ENCODE assay signal across 8 cellular contexts in the genomic region with DNA sequence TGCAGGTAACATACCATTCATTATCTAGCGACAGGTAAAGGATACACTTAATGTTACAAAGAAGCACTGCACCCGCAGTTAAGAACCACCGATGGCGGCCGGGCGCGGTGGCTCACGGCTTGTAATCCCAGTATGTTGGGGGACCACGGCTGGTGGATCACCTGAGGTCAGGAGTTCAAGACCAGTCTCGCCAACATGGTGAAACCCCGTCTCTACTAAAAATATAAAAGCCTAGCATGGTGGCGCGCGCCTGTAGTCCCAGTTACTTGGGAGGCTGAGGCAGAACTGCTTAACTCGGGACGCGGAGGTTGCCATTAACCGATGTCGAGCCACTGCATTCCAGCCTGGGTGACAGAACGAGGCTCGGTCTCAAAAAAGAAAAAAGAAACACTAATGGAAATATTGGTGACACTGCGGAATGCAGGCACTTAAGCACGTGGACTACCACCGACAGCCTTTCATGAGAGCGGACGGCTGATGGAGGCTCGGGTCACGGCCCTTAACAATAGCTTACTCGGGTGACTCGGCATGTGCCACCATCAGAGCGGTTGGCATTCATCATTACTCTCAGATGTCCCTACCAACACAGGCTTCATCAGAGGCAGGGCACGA. TPM values are rescaled to one million over a fixed set of nuclear protein-coding genes. Genes with fewer than 3 reads are reported as not detected.
A peak's percentile ranks its signal among the peaks of the same experiment; 100 is the strongest.
DNase-seq lines count a peak whose midpoint lies in the region; ATAC-seq and TF ChIP-seq lines count a peak whose summit lies in the region.

No MANE protein-coding gene starts in this region.

- peak overlapping the region; percentile 90 for H3K9ac ChIP-seq in OCI-LY3 (ENCODE audit: low read length)

- intact Hi-C loops in tibial artery (cut with DNase I; ENCODE audit: low total_unique reads) = loop anchor here (5.0 to 10.0 kb wide), 2 partner anchors 40 to 158 kb away; partner anchors contain the start of gene RC3H1

- H3K36me3 ChIP-seq in OCI-LY3 (replicated peaks; ENCODE audit: low read depth, low read length) = peaks cover 57% of the 10 kb centered on the region
- H3K36me3 ChIP-seq in tibial artery = peaks cover 27 to 50% (median 49%) of the 10 kb centered on the region in 3 donors

- H3K27me3 Mint-ChIP-seq in memory B cell = no peaks in the 10 kb centered on the region

- peak overlapping the region; percentile 93 for H3K4me3 Mint-ChIP-seq in memory B cell

- H3K36me3 Mint-ChIP-seq in memory B cell = peaks cover 40% of the 10 kb centered on the region

- H3K9me3 ChIP-seq in OCI-LY3 (ENCODE audit: insufficient read depth, low read length) (no peaks in the 10 kb centered on the region), tibial artery (no peaks in the 10 kb centered on the region)

- DNase-seq in Daoy (ENCODE audit: low read depth) (peak; percentile 19), caudate nucleus (lab: John Stamatoyannopoulos, UW) (peak in 7 of 61 donors; percentile 28 to 57 (median 42)), memory B cell (ENCODE audit: low spot score in 2 of 2) (no peak), tibial artery (no peak), SIG-M5 (lab: John Stamatoyannopoulos, UW) (no peak), DMS153 (lab: John Stamatoyannopoulos, UW) (no peak)

- H3K4me3 ChIP-seq in OCI-LY3 (ENCODE audit: low read length) = peak overlapping the region; percentile 90
- peak overlapping the region; percentile 80 to 81 for H3K4me3 ChIP-seq in tibial artery

- ATAC-seq in memory B cell (ENCODE audit: low read depth) = no peak
- ATAC-seq in HG02840 (IDR thresholded peaks at IDR 0.05; ENCODE audit: low FRiP score, unreplicated experiment) = no peak

- peak overlapping the region; percentile 95 for H3K4me2 ChIP-seq in OCI-LY3 (ENCODE audit: low read length)

- H3K27me3 ChIP-seq in OCI-LY3 (ENCODE audit: low read depth, low read length) (no peaks in the 10 kb centered on the region), tibial artery (no peaks in the 10 kb centered on the region)

- peaks cover 43% of the 10 kb centered on the region for H4K20me1 ChIP-seq in OCI-LY3 (ENCODE audit: insufficient read depth, low read length)

- H2AFZ ChIP-seq in OCI-LY3 (ENCODE audit: low read depth, low read length) = no peak overlapping the region

- peaks cover 37% of the 10 kb centered on the region for H3K79me2 ChIP-seq in OCI-LY3 (ENCODE audit: low read length)

- peaks cover 61% of the 10 kb centered on the region for H3K4me1 ChIP-seq in OCI-LY3 (ENCODE audit: low read length)
- peaks cover 0 to 33% (median 9%) of the 10 kb centered on the region in 4 donors for H3K4me1 ChIP-seq in tibial artery

- H3K4me1 Mint-ChIP-seq in memory B cell = peaks cover 48% of the 10 kb centered on the region

- TF ChIP-seq CTCF in OCI-LY3 (IDR thresholded peaks at IDR 0.05; ENCODE audit: low read depth, low read length) = no peak
- no peak for TF ChIP-seq CTCF in tibial artery (IDR thresholded peaks at IDR 0.05)

- H3K27ac ChIP-seq in OCI-LY3 (ENCODE audit: low read length) (peak overlapping the region; percentile 82), caudate nucleus (ENCODE audit: low read depth, low read length) (peak overlapping the region; percentile 82), tibial artery (peak overlapping the region; percentile 94 to 95)

- no peaks in the 10 kb centered on the region for H3K9me3 Mint-ChIP-seq in memory B cell

- peak overlapping the region; percentile 92 for H3K27ac Mint-ChIP-seq in memory B cell

RNA-seq across cellular contexts. Expression of gene GAS5, which starts 0.5 kb away (rescaled TPM):
- total RNA-seq in Daoy (2014; rRNA removed; shearing (Covaris generic)) = 584 and 698 TPM in 2 replicates

RNA-seq across cellular contexts. Expression of gene ZBTB37, which starts 0.9 kb away (rescaled TPM):
- 3.2 and 3.5 TPM in 2 replicates for total RNA-seq in Daoy (2014; rRNA removed; shearing (Covaris generic))

RNA-seq across cellular contexts. Expression of gene CENPL, which starts 42.6 kb away (rescaled TPM):
- total RNA-seq in Daoy (2014; rRNA removed; shearing (Covaris generic)) = 40.6 and 50.7 TPM in 2 replicates

RNA-seq across cellular contexts. Expression of gene DARS2, which starts 42.8 kb away (rescaled TPM):
- 37.9 and 42.2 TPM in 2 replicates for total RNA-seq in Daoy (2014; rRNA removed; shearing (Covaris generic))

RNA-seq across cellular contexts. Expression of gene SERPINC1, which starts 49.9 kb away (rescaled TPM):
- not detected in 2 replicates for total RNA-seq in Daoy (2014; rRNA removed; shearing (Covaris generic))
